In genomic region chr1:93672069-93672468, GRCh38 we compare ENCODE assay signal across 10 cellular contexts. TPM values are rescaled to one million over a fixed set of nuclear protein-coding genes. Genes with fewer than 3 reads are reported as not detected.
A peak's percentile ranks its signal among the peaks of the same experiment; 100 is the strongest.
DNase-seq lines count a peak whose midpoint lies in the region; ATAC-seq, FAIRE-seq and TF ChIP-seq lines count a peak whose summit lies in the region.
"Had no signal": no experiment of that assay in that cellular context is flagged by ENCODE, and none has a peak within 500 bp of the region (broad histone marks: within the 10 kb centered on the region; RNA-seq: fewer than 3 reads in every experiment).

No MANE protein-coding gene starts in this region.

- H3K27me3 Mint-ChIP-seq in activated naive CD8-positive, alpha-beta T cell treated with anti-CD3 and anti-CD28 coated beads, Interleukin-2, amount 50 U/mL, for 24 hours = no peaks in the 10 kb centered on the region
- no peaks in the 10 kb centered on the region for H3K27me3 Mint-ChIP-seq in activated naive CD8-positive, alpha-beta T cell treated with anti-CD3 and anti-CD28 coated beads for 36 hours

- no peaks in the 10 kb centered on the region for H3K4me1 Mint-ChIP-seq in activated naive CD8-positive, alpha-beta T cell treated with anti-CD3 and anti-CD28 coated beads, Interleukin-2, amount 50 U/mL, for 24 hours
- no peaks in the 10 kb centered on the region for H3K4me1 Mint-ChIP-seq in activated naive CD8-positive, alpha-beta T cell treated with anti-CD3 and anti-CD28 coated beads for 36 hours

- intact Hi-C loops in lower lobe of right lung (cut with DNase I) = no loop called here

- no peak for DNase-seq in activated naive CD8-positive, alpha-beta T cell treated with anti-CD3 and anti-CD28 coated beads, Interleukin-2, amount 50 U/mL, for 24 hours
- DNase-seq in activated naive CD8-positive, alpha-beta T cell treated with anti-CD3 and anti-CD28 coated beads for 36 hours = no peak
- peak; percentile 29 for DNase-seq in dedifferentiated amniotic fluid mesenchymal stem cell (ENCODE audit: extremely low spot score)
- DNase-seq in lower lobe of right lung = peak; percentile 73
- no peak for DNase-seq in GM19239 (ENCODE audit: insufficient read length, low spot score)
- DNase-seq in GM10266 (ENCODE audit: extremely low spot score) = no peak
- no peak for DNase-seq in cerebellum (ENCODE audit: low spot score)
- no peak for DNase-seq in activated gamma-delta T cell treated with Interleukin-2 at 50 U/mL for 16 hours
- DNase-seq: cerebellar nuclear complex had no signal

- no peaks in the 10 kb centered on the region for H3K36me3 Mint-ChIP-seq in activated naive CD8-positive, alpha-beta T cell treated with anti-CD3 and anti-CD28 coated beads, Interleukin-2, amount 50 U/mL, for 24 hours (ENCODE audit: low read depth)
- no peaks in the 10 kb centered on the region for H3K36me3 Mint-ChIP-seq in activated naive CD8-positive, alpha-beta T cell treated with anti-CD3 and anti-CD28 coated beads for 36 hours

- no peaks in the 10 kb centered on the region for H3K9me3 ChIP-seq in lower lobe of right lung

- H3K9me3 Mint-ChIP-seq in activated naive CD8-positive, alpha-beta T cell treated with anti-CD3 and anti-CD28 coated beads, Interleukin-2, amount 50 U/mL, for 24 hours = no peaks in the 10 kb centered on the region
- H3K9me3 Mint-ChIP-seq in activated naive CD8-positive, alpha-beta T cell treated with anti-CD3 and anti-CD28 coated beads for 36 hours = no peaks in the 10 kb centered on the region

- ATAC-seq in activated naive CD8-positive, alpha-beta T cell treated with anti-CD3 and anti-CD28 coated beads, Interleukin-2, amount 50 U/mL, for 24 hours = peak; percentile 7
- peak; percentile 71 to 79 for ATAC-seq in lower lobe of right lung

- H3K27ac ChIP-seq in lower lobe of right lung = peak overlapping the region; percentile 52

- H3K4me3 Mint-ChIP-seq in activated naive CD8-positive, alpha-beta T cell treated with anti-CD3 and anti-CD28 coated beads, Interleukin-2, amount 50 U/mL, for 24 hours = no peak overlapping the region
- no peak overlapping the region for H3K4me3 Mint-ChIP-seq in activated naive CD8-positive, alpha-beta T cell treated with anti-CD3 and anti-CD28 coated beads for 36 hours

- H3K4me1 ChIP-seq in lower lobe of right lung = peaks cover 94% of the 10 kb centered on the region

- no peak overlapping the region for H3K4me3 ChIP-seq in lower lobe of right lung

- H3K36me3 ChIP-seq in lower lobe of right lung = peaks cover 12% of the 10 kb centered on the region

- H3K27me3 ChIP-seq in lower lobe of right lung (ENCODE audit: low read depth) = no peaks in the 10 kb centered on the region

- TF ChIP-seq CTCF in lower lobe of right lung (IDR thresholded peaks at IDR 0.05) (no peak), GM10266 (IDR thresholded peaks at IDR 0.05; ENCODE audit: control insufficient read depth, insufficient read depth, low read depth, missing control alignments) (no peak)

- H3K27ac Mint-ChIP-seq in activated naive CD8-positive, alpha-beta T cell treated with anti-CD3 and anti-CD28 coated beads, Interleukin-2, amount 50 U/mL, for 24 hours = no peak overlapping the region
- no peak overlapping the region for H3K27ac Mint-ChIP-seq in activated naive CD8-positive, alpha-beta T cell treated with anti-CD3 and anti-CD28 coated beads for 36 hours

- no peak for FAIRE-seq in GM19239 (lab: Jason Lieb, UNC)
- FAIRE-seq: A204.1 had no signal

RNA-seq across cellular contexts. Expression of gene BCAR3, which starts 9.6 kb away (rescaled TPM):
- total RNA-seq in activated naive CD8-positive, alpha-beta T cell treated with anti-CD3 and anti-CD28 coated beads for 36 hours = under 1 TPM; 0.66 to 0.72 TPM
- total RNA-seq in lower lobe of right lung (24.9 TPM), cerebellum (8.5 TPM)

Comparison
In these comparisons a context has a peak if more than half of its experiments do, and no peak if none do; other contexts are left out.
1. DNase-seq: peak in dedifferentiated amniotic fluid mesenchymal stem cell (single experiment) and lower lobe of right lung (single experiment); none in activated naive CD8-positive, alpha-beta T cell treated with anti-CD3 and anti-CD28 coated beads, Interleukin-2, amount 50 U/mL, for 24 hours (single experiment), activated naive CD8-positive, alpha-beta T cell treated with anti-CD3 and anti-CD28 coated beads for 36 hours (single experiment), GM19239 (single experiment), GM10266 (single experiment), cerebellum (single experiment) and activated gamma-delta T cell treated with Interleukin-2 at 50 U/mL for 16 hours (single experiment).